In genomic region chr17:79051306-79051705, GRCh38 we compare ENCODE assay signal across 26 cellular contexts. TPM values are rescaled to one million over a fixed set of nuclear protein-coding genes. Genes with fewer than 3 reads are reported as not detected.
A peak's percentile ranks its signal among the peaks of the same experiment; 100 is the strongest.
DNase-seq lines count a peak whose midpoint lies in the region; ATAC-seq, FAIRE-seq and TF ChIP-seq lines count a peak whose summit lies in the region.
"Had no signal": no experiment of that assay in that cellular context is flagged by ENCODE, and none has a peak within 500 bp of the region (broad histone marks: within the 10 kb centered on the region; RNA-seq: fewer than 3 reads in every experiment).

No MANE protein-coding gene starts in this region.

- WGBS in endodermal cell (ENCODE audit: insufficient coverage in 1 of 2, insufficient read length in 1 of 2), 2 experiments: 79 to 85% methylated on average over 4 to 6 of the region's 6 CpGs

- no peak for ATAC-seq in sciatic nerve
- ATAC-seq in SK-N-SH treated with all-trans-retinoic acid at 6 μM for 48 hours: no peak
- ATAC-seq: GM23338, Right ventricle myocardium inferior had no signal

- TF ChIP-seq CTCF in bronchial epithelial cell (IDR thresholded peaks at IDR 0.05; ENCODE audit: insufficient read depth, low read length, severe bottlenecking) (no peak), endodermal cell (conservative IDR thresholded peaks at IDR 0.05) (no peak), endothelial cell (IDR thresholded peaks at IDR 0.05; ENCODE audit: unreplicated experiment) (no peak)

- intact Hi-C loops in sciatic nerve (cut with DNase I): loop anchor here (10.0 kb wide), 1 partner anchor 597 kb away; no protein-coding TSS in a partner anchor

- no peak overlapping the region for H3K27ac Mint-ChIP-seq in endodermal cell
- no peak overlapping the region for H3K27ac Mint-ChIP-seq in endothelial cell (ENCODE audit: unreplicated experiment)
- H3K27ac Mint-ChIP-seq: GM23338, HFFc6 had no signal

- H3K27me3 ChIP-seq in bronchial epithelial cell (ENCODE audit: control insufficient read depth, insufficient read depth, low read length) (no peaks in the 10 kb centered on the region), endodermal cell (ENCODE audit: control insufficient read depth, insufficient read depth, low read length, poor library complexity, severe bottlenecking) (no peaks in the 10 kb centered on the region)

- no peaks in the 10 kb centered on the region for H3K36me3 ChIP-seq in bronchial epithelial cell (ENCODE audit: control insufficient read depth, insufficient read depth, low read length)
- H3K36me3 ChIP-seq in endodermal cell (ENCODE audit: control insufficient read depth, insufficient read depth, low read length): no peaks in the 10 kb centered on the region
- H3K36me3 ChIP-seq: SJSA1 had no signal

- peaks cover 5% of the 10 kb centered on the region for H3K9me3 ChIP-seq in endodermal cell (ENCODE audit: control insufficient read depth, low read length)

- H3K27me3 Mint-ChIP-seq in endodermal cell (ENCODE audit: insufficient read depth) (peaks cover 22% of the 10 kb centered on the region), endothelial cell (ENCODE audit: unreplicated experiment) (peaks cover 5% of the 10 kb centered on the region)

- peak; percentile 52 for FAIRE-seq in bronchial epithelial cell (lab: Jason Lieb, UNC)

- H3K4me1 Mint-ChIP-seq in endodermal cell (no peaks in the 10 kb centered on the region), endothelial cell (ENCODE audit: unreplicated experiment) (no peaks in the 10 kb centered on the region)
- H3K4me1 Mint-ChIP-seq: GM23338, H9, IgD-negative memory B cell had no signal

- no peak overlapping the region for H3K9ac ChIP-seq in endodermal cell (ENCODE audit: extremely low read depth, low read length, poor library complexity, severe bottlenecking)

- H3K27ac ChIP-seq in endodermal cell (ENCODE audit: low read depth, low read length): no peak overlapping the region
- H3K27ac ChIP-seq: PC-9, SJSA1 had no signal

- H3K4me3 ChIP-seq in bronchial epithelial cell (ENCODE audit: low read depth, low read length): no peak overlapping the region
- no peak overlapping the region for H3K4me3 ChIP-seq in endodermal cell (ENCODE audit: low read length)
- H3K4me3 ChIP-seq: GM23338, PC-9, SJSA1 had no signal

- DNase-seq in A172 (ENCODE audit: low spot score) (peak; percentile 40), HT1080 (ENCODE audit: low read depth) (peak; percentile 58), bronchial epithelial cell (ENCODE audit: low read depth) (no peak), sciatic nerve (ENCODE audit: low spot score) (peak; percentile 41), endodermal cell (no peak), NCI-H345 treated with DMSO at 0.1 percent for 48 hours (lab: John Stamatoyannopoulos, UW; ENCODE audit: unreplicated experiment) (no peak), endothelial cell (ENCODE audit: low spot score) (no peak)
- DNase-seq: 8988T; Calu3; DND-41; H9; HFFc6; NCI-H1048; NCI-H1436; NCI-H187; NCI-H2081 treated with DMSO at 0.1 percent for 48 hours; NCI-H2171; NCI-H226; NCI-H774; NK-92 treated with Interleukin-12 subunit alpha and Interleukin-12 subunit beta, amount 100 ng/mL, for 24 hours; PC-9 had no signal

- no peaks in the 10 kb centered on the region for H3K4me1 ChIP-seq in endodermal cell (ENCODE audit: control insufficient read depth, insufficient read depth, low read length)
- H3K4me1 ChIP-seq: SJSA1 had no signal

- H3K9me3 Mint-ChIP-seq in endodermal cell (peaks cover 31% of the 10 kb centered on the region), endothelial cell (ENCODE audit: unreplicated experiment) (no peaks in the 10 kb centered on the region)

- H3K4me3 Mint-ChIP-seq in endodermal cell (no peak overlapping the region), endothelial cell (ENCODE audit: unreplicated experiment) (no peak overlapping the region)
- H3K4me3 Mint-ChIP-seq: GM23338, H9, HFFc6, IgD-negative memory B cell had no signal

- H3K36me3 Mint-ChIP-seq in endodermal cell (ENCODE audit: low read depth) (peaks cover 7% of the 10 kb centered on the region), endothelial cell (ENCODE audit: low read depth, unreplicated experiment) (no peaks in the 10 kb centered on the region)

TF ChIP-seq in SK-N-SH treated with all-trans-retinoic acid at 6 μM for 48 hours, 23 proteins besides CTCF, POLR2A, EP300 and RAD21:
- TF ChIP-seq TCF4 (CRISPR knock-in tag; IDR thresholded peaks at IDR 0.05; ENCODE audit: borderline replicate concordance): no peak
- no peak for TF ChIP-seq PPARA (CRISPR knock-in tag; IDR thresholded peaks at IDR 0.05; ENCODE audit: borderline replicate concordance)
- TF ChIP-seq ZNF8 (CRISPR knock-in tag; IDR thresholded peaks at IDR 0.05): no peak

RNA-seq across cellular contexts. Expression of gene ENGASE, which starts 23.3 kb away (rescaled TPM):
- total RNA-seq in A172 (2014; rRNA removed; shearing (Covaris generic)): 8.8 and 9.1 TPM in 2 replicates
- 5.1 and 7.2 TPM in 2 replicates for total RNA-seq in HT1080 (2014; rRNA removed; shearing (Covaris generic))
- polyA plus RNA-seq in HT1080 (2015; cell fraction: cytosol; rRNA removed): 3.3 and 4.4 TPM in 2 replicates
- polyA plus RNA-seq in HT1080 (2015; cell fraction: nucleus; rRNA removed): 80.8 and 129 TPM in 2 replicates
- total RNA-seq in bronchial epithelial cell (8.1 and 10.5 TPM in 2 replicates), sciatic nerve (57.3 TPM), endodermal cell (10 to 100 TPM; 40.8 to 42.0 TPM), endothelial cell (ENCODE audit: unreplicated experiment) (31.6 TPM)
- 33.7 TPM for polyA plus RNA-seq in endodermal cell (2013, experiment 1 of 2)
- polyA plus RNA-seq in endodermal cell (2013, experiment 2 of 2): 27.0 TPM

RNA-seq across cellular contexts. Expression of gene C1QTNF1, which starts 27.3 kb away (rescaled TPM):
- 6.5 and 11.8 TPM in 2 replicates for total RNA-seq in A172 (2014; rRNA removed; shearing (Covaris generic))
- 0.45 TPM in 1 of 2 replicates, not detected in the other for total RNA-seq in HT1080 (2014; rRNA removed; shearing (Covaris generic))
- polyA plus RNA-seq in HT1080 (2015; cell fraction: cytosol; rRNA removed): 1.5 and 1.8 TPM in 2 replicates
- polyA plus RNA-seq in HT1080 (2015; cell fraction: nucleus; rRNA removed): 0.98 and 1.3 TPM in 2 replicates
- total RNA-seq in bronchial epithelial cell (0.13 and 0.79 TPM in 2 replicates), sciatic nerve (22.6 TPM), endodermal cell (10 to 100 TPM; 16.0 to 16.5 TPM), endothelial cell (ENCODE audit: unreplicated experiment) (0.26 TPM)
- polyA plus RNA-seq in endodermal cell (2013, experiment 1 of 2): 1.5 TPM
- 1.7 TPM for polyA plus RNA-seq in endodermal cell (2013, experiment 2 of 2)
- polyA plus RNA-seq: IgD-negative memory B cell had no signal

RNA-seq across cellular contexts. Expression of gene CANT1, which starts 41.7 kb away (rescaled TPM):
- total RNA-seq in A172 (2014; rRNA removed; shearing (Covaris generic)): 81.4 and 90.1 TPM in 2 replicates
- 71.1 and 92.2 TPM in 2 replicates for total RNA-seq in HT1080 (2014; rRNA removed; shearing (Covaris generic))
- polyA plus RNA-seq in HT1080 (2015; cell fraction: cytosol; rRNA removed): 93.0 and 109 TPM in 2 replicates
- 79.1 and 85.5 TPM in 2 replicates for polyA plus RNA-seq in HT1080 (2015; cell fraction: nucleus; rRNA removed)
- total RNA-seq in bronchial epithelial cell (60.0 and 114 TPM in 2 replicates), sciatic nerve (28.9 TPM), endodermal cell (10 to 100 TPM; 57.5 to 61.8 TPM), endothelial cell (ENCODE audit: unreplicated experiment) (81.6 TPM)
- 50.7 TPM for polyA plus RNA-seq in endodermal cell (2013, experiment 1 of 2)
- polyA plus RNA-seq in endodermal cell (2013, experiment 2 of 2): 48.7 TPM

Comparison
In these comparisons a context has a peak if more than half of its experiments do, and no peak if none do; other contexts are left out.
1. DNase-seq: peak in A172 (single experiment), HT1080 (single experiment) and sciatic nerve (single experiment); none in bronchial epithelial cell (single experiment), endodermal cell (single experiment), NCI-H345 treated with DMSO at 0.1 percent for 48 hours (single experiment) and endothelial cell (single experiment).